In genomic region chr16:86018487-86018886, GRCh38 we compare ENCODE assay signal across 1 cellular context.
A peak's percentile ranks its signal among the peaks of the same experiment; 100 is the strongest.
TF ChIP-seq lines count a peak whose summit lies in the region.

No MANE protein-coding gene starts in this region.

TF ChIP-seq in GM12878, 131 proteins besides CTCF, POLR2A, EP300 and RAD21 (continued from another document and continues in another):
- TF ChIP-seq ZBTB33 (IDR thresholded peaks at IDR 0.05) = no peak
- TF ChIP-seq STAT1 (conservative IDR thresholded peaks at IDR 0.05) = no peak
- TF ChIP-seq YBX1 (IDR thresholded peaks at IDR 0.05) = no peak
- no peak for TF ChIP-seq MEF2A (IDR thresholded peaks at IDR 0.05; ENCODE audit: insufficient read depth, low read depth, low read length)
- no peak for TF ChIP-seq NR2C1 (IDR thresholded peaks at IDR 0.05)
- TF ChIP-seq SREBF2 (IDR thresholded peaks at IDR 0.05; ENCODE audit: low read length) = no peak
- no peak for TF ChIP-seq SRF (IDR thresholded peaks at IDR 0.05; ENCODE audit: low read depth in 2 of 2, low read length in 2 of 2)
- no peak for TF ChIP-seq BCL11A (IDR thresholded peaks at IDR 0.05; ENCODE audit: low read depth, low read length)
- TF ChIP-seq ZNF217 (IDR thresholded peaks at IDR 0.05) = no peak
- no peak for TF ChIP-seq ATF7 (IDR thresholded peaks at IDR 0.05; ENCODE audit: low read depth)
- no peak for TF ChIP-seq MTA3 (IDR thresholded peaks at IDR 0.05; ENCODE audit: borderline replicate concordance, low read length)
- TF ChIP-seq JUND (IDR thresholded peaks at IDR 0.05; ENCODE audit: low read depth, low read length) = no peak
- no peak for TF ChIP-seq EED (IDR thresholded peaks at IDR 0.05; ENCODE audit: low read depth)
- no peak for TF ChIP-seq RB1 (IDR thresholded peaks at IDR 0.05; ENCODE audit: borderline replicate concordance)
- TF ChIP-seq BACH1 (IDR thresholded peaks at IDR 0.05; ENCODE audit: borderline replicate concordance) = no peak
- TF ChIP-seq MEF2B (IDR thresholded peaks at IDR 0.05; ENCODE audit: partially characterized antibody, poor library complexity, severe bottlenecking) = peak; percentile 76
- TF ChIP-seq RELB (IDR thresholded peaks at IDR 0.05; ENCODE audit: low read depth) = no peak; the same call in 1 of the 2 replicates
- TF ChIP-seq WRNIP1 (IDR thresholded peaks at IDR 0.05; ENCODE audit: borderline replicate concordance, low read depth, low read length) = no peak
- TF ChIP-seq SUZ12 (IDR thresholded peaks at IDR 0.05; ENCODE audit: unreplicated experiment) = no peak
- no peak for TF ChIP-seq ETV6 (conservative IDR thresholded peaks at IDR 0.05 in 1 of 2, IDR thresholded peaks at IDR 0.05 in 1 of 2; ENCODE audit: borderline replicate concordance in 1 of 2, low read depth in 1 of 2)
- no peak for TF ChIP-seq TCF7 (IDR thresholded peaks at IDR 0.05; ENCODE audit: borderline replicate concordance)
- TF ChIP-seq SIN3A (IDR thresholded peaks at IDR 0.05; ENCODE audit: low read depth, low read length) = no peak
- TF ChIP-seq MAX (IDR thresholded peaks at IDR 0.05; ENCODE audit: low read depth, low read length) = no peak
- peak; percentile 56; the same call in 1 of the 2 replicates for TF ChIP-seq ZNF384 (IDR thresholded peaks at IDR 0.05; ENCODE audit: borderline replicate concordance, low read depth, low read length)
- no peak for TF ChIP-seq GABPA (IDR thresholded peaks at IDR 0.05; ENCODE audit: low read depth)
- TF ChIP-seq SMAD5 (IDR thresholded peaks at IDR 0.05; ENCODE audit: low read depth) = no peak
- TF ChIP-seq CBX3 (IDR thresholded peaks at IDR 0.05; ENCODE audit: borderline replicate concordance, low read depth) = no peak
- no peak for TF ChIP-seq MYB (IDR thresholded peaks at IDR 0.05; ENCODE audit: borderline replicate concordance, low read depth, low read length)
- TF ChIP-seq RCOR1 (conservative IDR thresholded peaks at IDR 0.05; ENCODE audit: low read depth, low read length) = no peak
- no peak for TF ChIP-seq BHLHE40 (IDR thresholded peaks at IDR 0.05; ENCODE audit: borderline replicate concordance in 1 of 2, low read depth in 2 of 2, low read length in 1 of 2)
- TF ChIP-seq PKNOX1 (IDR thresholded peaks at IDR 0.05) = no peak
- 0 out of 2 replicates have a peak, but pooled peaks have one; percentile 20 for TF ChIP-seq IKZF1 (conservative IDR thresholded peaks at IDR 0.05)
- peak; percentile 59 for TF ChIP-seq BMI1 (IDR thresholded peaks at IDR 0.05; ENCODE audit: borderline replicate concordance)
- TF ChIP-seq CHD4 (IDR thresholded peaks at IDR 0.05) = no peak
- TF ChIP-seq ZNF24 (IDR thresholded peaks at IDR 0.05) = no peak
- TF ChIP-seq NR2C2 (IDR thresholded peaks at IDR 0.05; ENCODE audit: borderline replicate concordance, control insufficient read depth, insufficient read length, low read depth) = no peak
- no peak for TF ChIP-seq PAX5 (IDR thresholded peaks at IDR 0.05; ENCODE audit: borderline replicate concordance, low read depth, low read length)
- TF ChIP-seq MTA2 (IDR thresholded peaks at IDR 0.05; ENCODE audit: low read depth) = peak; percentile 32; the same call in 1 of the 2 replicates
- TF ChIP-seq CEBPB (IDR thresholded peaks at IDR 0.05; ENCODE audit: borderline replicate concordance in 1 of 2, low read depth in 2 of 2, low read length in 2 of 2) = no peak
- no peak for TF ChIP-seq CHD1 (IDR thresholded peaks at IDR 0.05; ENCODE audit: low read depth, low read length)
- TF ChIP-seq CBFB (IDR thresholded peaks at IDR 0.05; ENCODE audit: low read depth) = no peak
- no peak for TF ChIP-seq POLR2AphosphoS5 (IDR thresholded peaks at IDR 0.05; ENCODE audit: low read length)
- no peak for TF ChIP-seq REST (IDR thresholded peaks at IDR 0.05; ENCODE audit: low read depth, low read length)
- TF ChIP-seq SPI1 (IDR thresholded peaks at IDR 0.05; ENCODE audit: borderline replicate concordance, insufficient read depth, low read depth, low read length) = peak; percentile 19; the same call in 1 of the 2 replicates
- no peak for TF ChIP-seq YY1 (IDR thresholded peaks at IDR 0.05; ENCODE audit: low read depth, low read length)
- no peak for TF ChIP-seq ZNF592 (IDR thresholded peaks at IDR 0.05)
- TF ChIP-seq ZZZ3 (IDR thresholded peaks at IDR 0.05; ENCODE audit: control insufficient read depth, insufficient read length, low read depth) = no peak
- no peak for TF ChIP-seq ZBTB4 (CRISPR knock-in tag; IDR thresholded peaks at IDR 0.05)
- TF ChIP-seq NFXL1 (IDR thresholded peaks at IDR 0.05; ENCODE audit: borderline replicate concordance) = no peak
- no peak for TF ChIP-seq NRF1 (conservative IDR thresholded peaks at IDR 0.05; ENCODE audit: low read depth, low read length)
